1 cellular context compared by ENCODE assay signal in the genomic region with DNA sequence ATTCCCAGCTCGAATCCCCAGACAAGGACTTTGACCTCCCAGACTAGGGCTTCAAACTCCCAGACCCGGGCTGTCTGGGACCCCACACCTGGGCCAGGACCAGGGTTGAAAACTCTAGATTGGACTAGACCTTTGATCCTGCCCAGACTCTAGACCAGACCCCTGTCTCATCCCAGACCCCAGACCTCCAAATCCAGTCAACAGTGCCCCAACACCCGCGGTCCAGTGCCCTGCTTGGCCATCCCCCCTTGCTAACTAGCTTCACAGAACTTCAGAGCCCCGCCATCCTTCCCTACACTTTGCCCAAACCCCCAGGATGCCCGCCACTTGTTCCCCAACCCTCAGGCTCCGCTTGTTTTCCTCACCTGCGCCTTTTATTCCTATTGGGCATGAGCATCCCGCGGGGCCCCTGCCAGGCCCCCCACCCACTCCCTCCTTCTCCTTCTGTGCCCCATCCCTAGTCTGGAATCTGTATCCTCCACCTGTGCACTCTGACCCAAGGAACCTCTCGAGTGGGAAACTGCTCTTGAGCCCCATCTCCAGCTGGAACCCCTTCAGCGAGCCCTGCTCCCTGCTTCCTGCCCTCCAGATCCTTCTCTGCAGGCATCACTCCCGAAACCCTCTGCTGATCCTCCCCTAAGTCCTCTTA.
TF ChIP-seq lines count a peak whose summit lies in the region.

No MANE protein-coding gene starts in this region.

TF ChIP-seq in GM12878, 131 proteins besides CTCF, POLR2A, EP300 and RAD21:
- TF ChIP-seq SMARCA5 (IDR thresholded peaks at IDR 0.05) (0 out of 2 replicates have a peak, but pooled peaks have one; percentile 7), NKRF (conservative IDR thresholded peaks at IDR 0.05) (0 out of 2 replicates have a peak, but pooled peaks have one; percentile 41), WRNIP1 (IDR thresholded peaks at IDR 0.05; ENCODE audit: borderline replicate concordance, low read depth, low read length) (0 out of 2 replicates have a peak, but pooled peaks have one; percentile 52), DPF2 (IDR thresholded peaks at IDR 0.05) (0 out of 2 replicates have a peak, but pooled peaks have one; percentile 16), SREBF1 (IDR thresholded peaks at IDR 0.05; ENCODE audit: low read length) (no peak)
TF ChIP-seq in GM12878: peak in this region for 4.
